Comparison of ENCODE assay signal across 20 cellular contexts in genomic region chr14:48373993-48374392, GRCh38.
DNase-seq lines count a peak whose midpoint lies in the region; ATAC-seq and TF ChIP-seq lines count a peak whose summit lies in the region.
"Had no signal": no experiment of that assay in that cellular context is flagged by ENCODE, and none has a peak within 500 bp of the region (broad histone marks: within the 10 kb centered on the region; RNA-seq: fewer than 3 reads in every experiment).

No MANE protein-coding gene starts in this region.

- no peak overlapping the region for H3K4me3 Mint-ChIP-seq in natural killer cell

- H3K9me3 ChIP-seq in smooth muscle cell (replicated peaks; ENCODE audit: low read depth): no peaks in the 10 kb centered on the region
- H3K9me3 ChIP-seq: BE2C had no signal

- H3K9ac ChIP-seq in smooth muscle cell (ENCODE audit: low read depth): no peak overlapping the region

- ATAC-seq in HG02759 (IDR thresholded peaks at IDR 0.05; ENCODE audit: unreplicated experiment): no peak
- no peak for ATAC-seq in GM19324 (IDR thresholded peaks at IDR 0.05; ENCODE audit: low FRiP score, unreplicated experiment)
- ATAC-seq in natural killer cell: no peak
- ATAC-seq: HepG2, K562 had no signal

- peaks cover 5 to 11% of the 10 kb centered on the region in 2 donors for H3K9me3 Mint-ChIP-seq in natural killer cell

- peaks cover 10% of the 10 kb centered on the region for H3K4me1 ChIP-seq in smooth muscle cell (ENCODE audit: low read depth)
- H3K4me1 ChIP-seq: BE2C had no signal

- TF ChIP-seq CTCF in smooth muscle cell (IDR thresholded peaks at IDR 0.05; ENCODE audit: borderline replicate concordance, insufficient read depth, poor library complexity, severe bottlenecking) (no peak), natural killer cell (IDR thresholded peaks at IDR 0.05) (no peak)

- H3K36me3 ChIP-seq in smooth muscle cell (ENCODE audit: low read depth): no peaks in the 10 kb centered on the region
- H3K36me3 ChIP-seq: BE2C had no signal

- no peak overlapping the region for H3K27ac Mint-ChIP-seq in natural killer cell

- H3K27me3 Mint-ChIP-seq in natural killer cell (ENCODE audit: low read depth in 2 of 2): no peaks in the 10 kb centered on the region

- no peaks in the 10 kb centered on the region for H3F3A ChIP-seq in smooth muscle cell (ENCODE audit: low read depth)

- no peak overlapping the region for H3K4me3 ChIP-seq in smooth muscle cell
- H3K4me3 ChIP-seq: K562 had no signal

- H3K4me2 ChIP-seq in smooth muscle cell: peak overlapping the region; percentile 68

- no peaks in the 10 kb centered on the region for H3K36me3 Mint-ChIP-seq in natural killer cell

- no peaks in the 10 kb centered on the region for H3K79me2 ChIP-seq in smooth muscle cell (ENCODE audit: low read depth)

- H4K20me1 ChIP-seq in smooth muscle cell (ENCODE audit: low read depth): no peaks in the 10 kb centered on the region

- DNase-seq in NCI-H748 (lab: John Stamatoyannopoulos, UW; ENCODE audit: unreplicated experiment): peak; percentile 10
- DNase-seq in NCI-H748 treated with DMSO at 0.1 percent for 48 hours (lab: John Stamatoyannopoulos, UW): no peak
- DNase-seq in NCI-H69 (lab: John Stamatoyannopoulos, UW): peak; percentile 96
- peak; percentile 43 for DNase-seq in kidney glomerular epithelial cell (lab: John Stamatoyannopoulos, UW)
- DNase-seq in smooth muscle cell (lab: John Stamatoyannopoulos, UW; ENCODE audit: unreplicated experiment): no peak
- DNase-seq in natural killer cell: no peak
- DNase-seq: BE2C; DMS79; NCI-H1092; NCI-H146; NCI-H2029; NCI-H2171; NCI-H526; NK-92 treated with Interleukin-12 subunit alpha and Interleukin-12 subunit beta, amount 100 ng/mL, for 24 hours; SIG-M5 had no signal

- 7% methylated on average over 3 of the region's 3 CpGs for WGBS in smooth muscle cell (ENCODE audit: low lambda C conversion rate)

- no peak overlapping the region for H3K27ac ChIP-seq in smooth muscle cell (ENCODE audit: low read depth)
- H3K27ac ChIP-seq: RWPE1 had no signal

- intact Hi-C loops in natural killer cell (cut with micrococcal nuclease): no loop called here

- H2AFZ ChIP-seq in smooth muscle cell (ENCODE audit: low read depth): no peak overlapping the region

- no peaks in the 10 kb centered on the region for H3K4me1 Mint-ChIP-seq in natural killer cell

- H3K27me3 ChIP-seq in smooth muscle cell (ENCODE audit: low read depth): no peaks in the 10 kb centered on the region
- H3K27me3 ChIP-seq: BE2C had no signal

Comparison
In these comparisons a context has a peak if more than half of its experiments do, and no peak if none do; other contexts are left out.
1. DNase-seq: peak in NCI-H748 (single experiment), NCI-H69 (single experiment) and kidney glomerular epithelial cell (single experiment); none in NCI-H748 treated with DMSO at 0.1 percent for 48 hours (single experiment), smooth muscle cell (single experiment) and natural killer cell (single experiment).